Comparison of ENCODE assay signal across 30 cellular contexts in the genomic region with DNA sequence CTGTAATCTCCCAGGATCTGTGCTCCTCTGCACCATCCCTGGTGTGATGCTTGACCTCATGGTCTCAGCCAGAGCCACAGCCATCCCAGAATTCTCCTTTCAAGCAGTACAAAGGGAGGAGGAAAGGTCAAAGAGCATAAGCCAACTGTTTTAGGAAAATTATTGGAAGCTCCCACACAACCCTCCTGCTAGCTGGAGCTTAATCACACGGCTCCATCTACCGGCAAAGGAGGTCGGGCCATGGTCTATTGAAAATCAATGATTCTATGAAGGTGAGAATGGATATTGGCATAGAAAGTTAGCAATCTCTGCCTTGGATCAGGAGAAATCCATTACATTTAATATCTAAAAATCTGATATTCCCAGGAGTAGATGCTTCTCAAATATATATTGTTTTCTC.
DNase-seq lines count a peak whose midpoint lies in the region; ATAC-seq and TF ChIP-seq lines count a peak whose summit lies in the region.
"Had no signal": no experiment of that assay in that cellular context is flagged by ENCODE, and none has a peak within 500 bp of the region (broad histone marks: within the 10 kb centered on the region; RNA-seq: fewer than 3 reads in every experiment).

No MANE protein-coding gene starts in this region.

- H3K79me2 ChIP-seq in osteoblast (ENCODE audit: insufficient read depth, low read length) (no peaks in the 10 kb centered on the region), Karpas-422 (ENCODE audit: low read length) (no peaks in the 10 kb centered on the region)

- in situ Hi-C loops in Panc1 (cut with HindIII; ENCODE audit: low pct_unique_long_range_greater_than_20kb, low sequenced_read_pairs): no loop called here

- CTCF ChIA-PET in BJ (lab: Yijun Ruan, JAX) (interaction anchor here (1.0 to 1.8 kb wide), 3 partner anchors 11 to 565 kb away, joined by 3 to 11 read pairs (median 4); no protein-coding TSS in a partner anchor), Panc1 (lab: Charles Lee) (no interaction called here)

- H3K4me1 ChIP-seq in Panc1 (ENCODE audit: control insufficient read depth, insufficient read depth, low read length) (no peaks in the 10 kb centered on the region), osteoblast (ENCODE audit: insufficient read depth, low read length) (peaks cover under 1% of the 10 kb centered on the region), Karpas-422 (ENCODE audit: low read length) (no peaks in the 10 kb centered on the region)
- H3K4me1 ChIP-seq: lower lobe of right lung, suprapubic skin, uterus had no signal

- H3K9me3 Mint-ChIP-seq in stimulated activated effector memory CD8-positive, alpha-beta T cell treated with anti-CD3 and anti-CD28 coated beads, Interleukin-12 subunit alpha, Interleukin-12 subunit beta, amount 100 ng/mL, for 72 hours: peaks cover 6% of the 10 kb centered on the region

- intact Hi-C loops in Panc1 (cut with micrococcal nuclease; ENCODE audit: unreplicated experiment): no loop called here

- no peaks in the 10 kb centered on the region for H3K4me1 Mint-ChIP-seq in stimulated activated effector memory CD8-positive, alpha-beta T cell treated with anti-CD3 and anti-CD28 coated beads, Interleukin-12 subunit alpha, Interleukin-12 subunit beta, amount 100 ng/mL, for 72 hours

- H3K36me3 ChIP-seq in BJ (ENCODE audit: control insufficient read depth, insufficient read depth, low read length): no peaks in the 10 kb centered on the region
- no peaks in the 10 kb centered on the region for H3K36me3 ChIP-seq in Panc1 (ENCODE audit: control insufficient read depth, insufficient read depth, low read length)
- H3K36me3 ChIP-seq in osteoblast (ENCODE audit: insufficient read depth, low read length): no peaks in the 10 kb centered on the region
- H3K36me3 ChIP-seq in Karpas-422 (ENCODE audit: insufficient read depth, low read length): no peaks in the 10 kb centered on the region
- H3K36me3 ChIP-seq: lower lobe of right lung, neutrophil, suprapubic skin, uterus had no signal

- no peak for DNase-seq in BJ (ENCODE audit: low read depth)
- no peak for DNase-seq in Panc1 (ENCODE audit: low read depth, low spot score)
- no peak for DNase-seq in epithelial cell of esophagus (ENCODE audit: low read depth)
- no peak for DNase-seq in osteoblast (ENCODE audit: insufficient read length, low spot score, missing footprints)
- no peak for DNase-seq in DMS 273 (lab: John Stamatoyannopoulos, UW; ENCODE audit: unreplicated experiment)
- DNase-seq in Karpas-422: no peak
- no peak for DNase-seq in dedifferentiated amniotic fluid mesenchymal stem cell (ENCODE audit: extremely low spot score)
- DNase-seq in stimulated activated effector memory CD8-positive, alpha-beta T cell treated with anti-CD3 and anti-CD28 coated beads, Interleukin-12 subunit alpha, Interleukin-12 subunit beta, amount 100 ng/mL, for 72 hours (ENCODE audit: low spot score in 2 of 2): no peak
- DNase-seq: ACHN; activated CD4-positive, alpha-beta T cell treated with anti-CD3 and anti-CD28 coated beads, Interleukin-2, amount 50 U/mL, for 48 hours; activated CD4-positive, CD25-positive, alpha-beta regulatory T cell; activated CD8-positive, alpha-beta memory T cell treated with anti-CD3 and anti-CD28 coated beads, Interleukin-2, amount 50 U/mL, for 48 hours; aorta; effector CD8-positive, alpha-beta T cell; islet precursor cell; lower lobe of right lung; mucosa of descending colon; NCI-H1105; NCI-H2029 treated with DMSO at 0.1 percent for 48 hours; NCI-H226; NCI-H748 treated with DMSO at 0.1 percent for 48 hours; PC-9; SHP77; stimulated activated CD4-positive, alpha-beta T cell treated with anti-CD3 and anti-CD28 coated beads, Interleukin-2, amount 100 ng/mL, for 48 hours; T-helper 9 cell; uterus had no signal

- H3K4me3 ChIP-seq in BJ (ENCODE audit: low read depth, low read length): no peak overlapping the region
- H3K4me3 ChIP-seq in Panc1 (ENCODE audit: low read depth in 2 of 2, low read length in 2 of 2): no peak overlapping the region
- no peak overlapping the region for H3K4me3 ChIP-seq in epithelial cell of esophagus (ENCODE audit: low read length)
- no peak overlapping the region for H3K4me3 ChIP-seq in osteoblast (ENCODE audit: insufficient read depth, low read length)
- no peak overlapping the region for H3K4me3 ChIP-seq in Karpas-422 (ENCODE audit: low read length)
- H3K4me3 ChIP-seq: lower lobe of right lung, mucosa of descending colon, PC-9, suprapubic skin, uterus had no signal

- H3K27me3 ChIP-seq in BJ (ENCODE audit: control insufficient read depth, insufficient read depth, low read length) (no peaks in the 10 kb centered on the region), Panc1 (ENCODE audit: control insufficient read depth, insufficient read depth, low read length) (peaks cover 28% of the 10 kb centered on the region), osteoblast (ENCODE audit: insufficient read depth, low read length) (peaks cover 3% of the 10 kb centered on the region), Karpas-422 (ENCODE audit: low read length) (no peaks in the 10 kb centered on the region)
- H3K27me3 ChIP-seq: suprapubic skin, uterus had no signal

- POLR2A ChIA-PET in BJ (lab: Charles Lee) (no interaction called here), Panc1 (lab: Charles Lee) (no interaction called here)

- no peak overlapping the region for H3K4me2 ChIP-seq in osteoblast (ENCODE audit: insufficient read depth, low read length)
- no peak overlapping the region for H3K4me2 ChIP-seq in Karpas-422 (ENCODE audit: low read depth, low read length, poor library complexity, severe bottlenecking)
- H3K4me2 ChIP-seq: PC-9 had no signal

- ATAC-seq in Panc1: no peak
- no peak for ATAC-seq in stimulated activated effector memory CD8-positive, alpha-beta T cell treated with anti-CD3 and anti-CD28 coated beads, Interleukin-12 subunit alpha, Interleukin-12 subunit beta, amount 100 ng/mL, for 72 hours
- ATAC-seq: lower lobe of right lung; mucosa of descending colon; stimulated activated memory B cell treated with anti-CD40 and anti-IgM and Interleukin-4, amounts not matched to agents 10 μg/mL and 1 μg/mL and 100 μg/mL, for 72 hours had no signal

- H2AFZ ChIP-seq in osteoblast (ENCODE audit: low read length) (no peak overlapping the region), Karpas-422 (ENCODE audit: low read length) (no peak overlapping the region)
- H2AFZ ChIP-seq: PC-9 had no signal

- H3K9me2 ChIP-seq in Karpas-422 (replicated peaks; ENCODE audit: insufficient read depth, low read length): no peaks in the 10 kb centered on the region

- H3K4me3 Mint-ChIP-seq in stimulated activated effector memory CD8-positive, alpha-beta T cell treated with anti-CD3 and anti-CD28 coated beads, Interleukin-12 subunit alpha, Interleukin-12 subunit beta, amount 100 ng/mL, for 72 hours: no peak overlapping the region
- H3K4me3 Mint-ChIP-seq: activated naive CD8-positive, alpha-beta T cell; stimulated activated memory B cell treated with anti-CD40 and anti-IgM and Interleukin-4, amounts not matched to agents 10 μg/mL and 1 μg/mL and 100 μg/mL, for 72 hours had no signal

- H3K9me3 ChIP-seq in Panc1 (ENCODE audit: control insufficient read depth, insufficient read depth, low read depth, low read length) (no peaks in the 10 kb centered on the region), osteoblast (ENCODE audit: low read depth, low read length) (no peaks in the 10 kb centered on the region), Karpas-422 (ENCODE audit: low read length) (no peaks in the 10 kb centered on the region)
- H3K9me3 ChIP-seq: lower lobe of right lung, mucosa of descending colon, neutrophil, suprapubic skin, uterus had no signal

- no TSS peak for BruUV-seq in Panc1 (replicated peaks; lab: Mats Ljungman, UMichigan)

- H4K20me1 ChIP-seq in osteoblast (ENCODE audit: insufficient read depth, low read length) (no peaks in the 10 kb centered on the region), Karpas-422 (ENCODE audit: insufficient read depth, low read depth, low read length) (no peaks in the 10 kb centered on the region)

- no peak overlapping the region for H3K27ac Mint-ChIP-seq in stimulated activated effector memory CD8-positive, alpha-beta T cell treated with anti-CD3 and anti-CD28 coated beads, Interleukin-12 subunit alpha, Interleukin-12 subunit beta, amount 100 ng/mL, for 72 hours
- H3K27ac Mint-ChIP-seq: activated naive CD8-positive, alpha-beta T cell; stimulated activated memory B cell treated with anti-CD40 and anti-IgM and Interleukin-4, amounts not matched to agents 10 μg/mL and 1 μg/mL and 100 μg/mL, for 72 hours had no signal

- H3K36me3 Mint-ChIP-seq in stimulated activated effector memory CD8-positive, alpha-beta T cell treated with anti-CD3 and anti-CD28 coated beads, Interleukin-12 subunit alpha, Interleukin-12 subunit beta, amount 100 ng/mL, for 72 hours: no peaks in the 10 kb centered on the region

- H3K27ac ChIP-seq in Panc1 (ENCODE audit: low read length) (no peak overlapping the region), osteoblast (ENCODE audit: low read depth, low read length) (no peak overlapping the region), Karpas-422 (ENCODE audit: low read length) (no peak overlapping the region)
- H3K27ac ChIP-seq: lower lobe of right lung, neutrophil, PC-9, suprapubic skin, uterus had no signal

- no peak overlapping the region for H3K9ac ChIP-seq in Karpas-422 (ENCODE audit: low read length)

- 0 out of 2 replicates have a peak, but pooled peaks have one; percentile 2 for TF ChIP-seq CTCF in BJ (IDR thresholded peaks at IDR 0.05; ENCODE audit: insufficient read depth, low read depth, low read length)
- TF ChIP-seq CTCF in Panc1 (IDR thresholded peaks at IDR 0.05): peak; percentile 8; the same call in 1 of the 2 replicates
- TF ChIP-seq CTCF in epithelial cell of esophagus (IDR thresholded peaks at IDR 0.05; ENCODE audit: insufficient read depth, low read depth, low read length, missing control alignments): peak; percentile 7
- peak; percentile 17 for TF ChIP-seq CTCF in osteoblast (IDR thresholded peaks at IDR 0.05; ENCODE audit: extremely low read depth, low read depth, low read length)
